8 cellular contexts compared by ENCODE assay signal in genomic region chr5:79513519-79514390, GRCh38. TPM values are rescaled to one million over a fixed set of nuclear protein-coding genes. Genes with fewer than 3 reads are reported as not detected.
DNase-seq lines count a peak whose midpoint lies in the region; ATAC-seq and TF ChIP-seq lines count a peak whose summit lies in the region.

A gene with protein sequence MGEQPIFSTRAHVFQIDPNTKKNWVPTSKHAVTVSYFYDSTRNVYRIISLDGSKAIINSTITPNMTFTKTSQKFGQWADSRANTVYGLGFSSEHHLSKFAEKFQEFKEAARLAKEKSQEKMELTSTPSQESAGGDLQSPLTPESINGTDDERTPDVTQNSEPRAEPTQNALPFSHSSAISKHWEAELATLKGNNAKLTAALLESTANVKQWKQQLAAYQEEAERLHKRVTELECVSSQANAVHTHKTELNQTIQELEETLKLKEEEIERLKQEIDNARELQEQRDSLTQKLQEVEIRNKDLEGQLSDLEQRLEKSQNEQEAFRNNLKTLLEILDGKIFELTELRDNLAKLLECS (minus strand): TSS chr5:79514134. CDS start chr5:79512774, 1,360 bp downstream.

- H3K27me3 Mint-ChIP-seq in activated T-helper 17 cell treated with anti-CD3 and anti-CD28 coated beads, Interleukin-2, amount 50 U/mL, for 72 hours, result peaks cover 13% of the 10 kb centered on the region
- H3K27me3 Mint-ChIP-seq in natural killer cell treated with Interleukin-12 subunit alpha and Interleukin-12 subunit beta and Interleukin-15 and Interleukin-18, amount 100 ng/mL, for 72 hours, result peaks cover 26 to 35% of the 10 kb centered on the region in 2 donors

- DNase-seq in D341Med (ENCODE audit: low spot score) (peak; percentile 90), HS-5 (ENCODE audit: low read depth) (peak; percentile 31), Panc1 (ENCODE audit: low read depth, low spot score) (no peak), fibroblast of lung (ENCODE audit: low read depth in 2 of 2) (peak; percentile 73 to 80)
- DNase-seq in natural killer cell treated with Interleukin-12 subunit alpha and Interleukin-12 subunit beta and Interleukin-15 and Interleukin-18, amount 100 ng/mL, for 72 hours (ENCODE audit: low spot score), result peak; percentile 84
- DNase-seq in stimulated activated naive CD8-positive, alpha-beta T cell treated with anti-CD3 and anti-CD28 coated beads, Interleukin-15, Interleukin-2, amounts not matched to agents 100 U/mL and 50 U/mL, for 24 hours, result peak; percentile 79

- H3K9me3 ChIP-seq in Panc1 (ENCODE audit: control insufficient read depth, insufficient read depth, low read depth, low read length), result no peaks in the 10 kb centered on the region
- H3K9me3 ChIP-seq in fibroblast of lung (ENCODE audit: control insufficient read depth, insufficient read depth, low read depth, low read length), result no peaks in the 10 kb centered on the region

- peak within 1 kb of the TSS; percentile 97 for H3K27ac Mint-ChIP-seq in activated T-helper 17 cell treated with anti-CD3 and anti-CD28 coated beads, Interleukin-2, amount 50 U/mL, for 72 hours
- peak within 1 kb of the TSS; percentile 93 to 98 for H3K27ac Mint-ChIP-seq in natural killer cell treated with Interleukin-12 subunit alpha and Interleukin-12 subunit beta and Interleukin-15 and Interleukin-18, amount 100 ng/mL, for 72 hours

- ATAC-seq in GM21367 (IDR thresholded peaks at IDR 0.05; ENCODE audit: unreplicated experiment), result peak; percentile 58
- peak; percentile 94 for ATAC-seq in Panc1
- ATAC-seq in activated T-helper 17 cell treated with anti-CD3 and anti-CD28 coated beads, Interleukin-2, amount 50 U/mL, for 72 hours (replicated peaks), result peak; percentile 65
- peak; percentile 86 to 91 for ATAC-seq in natural killer cell treated with Interleukin-12 subunit alpha and Interleukin-12 subunit beta and Interleukin-15 and Interleukin-18, amount 100 ng/mL, for 72 hours
- peak; percentile 63 for ATAC-seq in stimulated activated naive CD8-positive, alpha-beta T cell treated with anti-CD3 and anti-CD28 coated beads, Interleukin-15, Interleukin-2, amounts not matched to agents 100 U/mL and 50 U/mL, for 24 hours

- peaks cover 6% of the 10 kb centered on the region for H3K36me3 Mint-ChIP-seq in activated T-helper 17 cell treated with anti-CD3 and anti-CD28 coated beads, Interleukin-2, amount 50 U/mL, for 72 hours (ENCODE audit: low read depth)
- no peaks in the 10 kb centered on the region for H3K36me3 Mint-ChIP-seq in natural killer cell treated with Interleukin-12 subunit alpha and Interleukin-12 subunit beta and Interleukin-15 and Interleukin-18, amount 100 ng/mL, for 72 hours

- no peaks in the 10 kb centered on the region for H3K9me3 Mint-ChIP-seq in activated T-helper 17 cell treated with anti-CD3 and anti-CD28 coated beads, Interleukin-2, amount 50 U/mL, for 72 hours
- no peaks in the 10 kb centered on the region for H3K9me3 Mint-ChIP-seq in natural killer cell treated with Interleukin-12 subunit alpha and Interleukin-12 subunit beta and Interleukin-15 and Interleukin-18, amount 100 ng/mL, for 72 hours

- H3K9ac ChIP-seq in fibroblast of lung (ENCODE audit: insufficient read depth, low read length), result peak within 1 kb of the TSS; percentile 90

- no TSS peak for BruUV-seq in Panc1 (replicated peaks; lab: Mats Ljungman, UMichigan)

- POLR2A ChIA-PET in Panc1 (lab: Charles Lee), result interaction anchor here (0.6 kb wide), 3 partner anchors 17 to 264 kb away, joined by 5 to 6 read pairs (median 5); no protein-coding TSS in a partner anchor

- TF ChIP-seq CTCF in Panc1 (IDR thresholded peaks at IDR 0.05), result peak; percentile 36; the same call in 1 of the 2 replicates
- no peak for TF ChIP-seq CTCF in fibroblast of lung (conservative IDR thresholded peaks at IDR 0.05 in 1 of 2, IDR thresholded peaks at IDR 0.05 in 1 of 2; ENCODE audit: low read depth in 1 of 2, low read length in 2 of 2)

- H3K27ac ChIP-seq in Panc1 (ENCODE audit: low read length) (peak within 1 kb of the TSS; percentile 87), fibroblast of lung (ENCODE audit: insufficient read depth, low read length) (peak within 1 kb of the TSS; percentile 85)

- peaks cover 12% of the 10 kb centered on the region for H3K4me1 Mint-ChIP-seq in activated T-helper 17 cell treated with anti-CD3 and anti-CD28 coated beads, Interleukin-2, amount 50 U/mL, for 72 hours
- peaks cover 20 to 24% of the 10 kb centered on the region in 2 donors for H3K4me1 Mint-ChIP-seq in natural killer cell treated with Interleukin-12 subunit alpha and Interleukin-12 subunit beta and Interleukin-15 and Interleukin-18, amount 100 ng/mL, for 72 hours (ENCODE audit: low read depth in 2 of 2)

- H3K4me3 ChIP-seq in Panc1 (ENCODE audit: low read depth in 2 of 2, low read length in 2 of 2) (peak within 1 kb of the TSS; percentile 83 to 85), fibroblast of lung (replicated peaks in 1 of 4; ENCODE audit: control extremely low read depth in 1 of 4, insufficient read depth in 1 of 4, low read depth in 3 of 4, low read length in 4 of 4) (peak within 1 kb of the TSS; percentile 77 to 83 (median 81))

- H2AFZ ChIP-seq in fibroblast of lung (ENCODE audit: low read length), result peak within 1 kb of the TSS; percentile 74

- no peaks in the 10 kb centered on the region for H4K20me1 ChIP-seq in fibroblast of lung (ENCODE audit: control insufficient read depth, extremely low read depth, insufficient read depth, low read length)

- in situ Hi-C loops in Panc1 (cut with HindIII; ENCODE audit: low pct_unique_long_range_greater_than_20kb, low sequenced_read_pairs), result no loop called here

- no peaks in the 10 kb centered on the region for H3K79me2 ChIP-seq in fibroblast of lung (ENCODE audit: control insufficient read depth, insufficient read depth, low read length)

- H3K4me3 Mint-ChIP-seq in activated T-helper 17 cell treated with anti-CD3 and anti-CD28 coated beads, Interleukin-2, amount 50 U/mL, for 72 hours, result peak within 1 kb of the TSS; percentile 97
- H3K4me3 Mint-ChIP-seq in natural killer cell treated with Interleukin-12 subunit alpha and Interleukin-12 subunit beta and Interleukin-15 and Interleukin-18, amount 100 ng/mL, for 72 hours, result peak within 1 kb of the TSS; percentile 98

- H3K36me3 ChIP-seq in Panc1 (ENCODE audit: control insufficient read depth, insufficient read depth, low read length) (no peaks in the 10 kb centered on the region; the same call in 1 of the 2 replicates), fibroblast of lung (ENCODE audit: control insufficient read depth, insufficient read depth, low read length) (no peaks in the 10 kb centered on the region)

- peak within 1 kb of the TSS; percentile 98 for H3K4me2 ChIP-seq in fibroblast of lung (ENCODE audit: extremely low read depth, insufficient read depth, low read length)

- CTCF ChIA-PET in Panc1 (lab: Charles Lee), result no interaction called here

- H3K4me1 ChIP-seq in Panc1 (ENCODE audit: control insufficient read depth, insufficient read depth, low read length) (peaks cover 21% of the 10 kb centered on the region), fibroblast of lung (ENCODE audit: control insufficient read depth, extremely low read depth, insufficient read depth, low read length) (peaks cover 6% of the 10 kb centered on the region)

- intact Hi-C loops in Panc1 (cut with micrococcal nuclease; ENCODE audit: unreplicated experiment), result no loop called here

- H3K27me3 ChIP-seq in Panc1 (ENCODE audit: control insufficient read depth, insufficient read depth, low read length), result no peaks in the 10 kb centered on the region
- H3K27me3 ChIP-seq in fibroblast of lung (ENCODE audit: control insufficient read depth, insufficient read depth, low read length), result no peaks in the 10 kb centered on the region

RNA-seq across cellular contexts. Expression of the gene that starts here (rescaled TPM):
- 19.6 TPM for total RNA-seq in Panc1 (2021; ENCODE audit: unreplicated experiment)
- 7.0 TPM for polyA plus RNA-seq in Panc1 (2012; ENCODE audit: insufficient read length)
- total RNA-seq in activated T-helper 17 cell treated with anti-CD3 and anti-CD28 coated beads, Interleukin-2, amount 50 U/mL, for 72 hours, result 1 to 10 TPM; 2.3 to 6.0 TPM
- 6.8 and 8.7 TPM in 2 replicates for total RNA-seq in fibroblast of lung
- 3.8 and 3.9 TPM in 2 replicates for polyA plus RNA-seq in fibroblast of lung
- 2.6 and 3.0 TPM in 2 replicates for polyA plus RNA-seq in fibroblast of lung (2012)
- 0.12 and 1.9 TPM in 2 replicates for polyA minus RNA-seq in fibroblast of lung (ENCODE audit: low replicate concordance)
- total RNA-seq in natural killer cell treated with Interleukin-12 subunit alpha and Interleukin-12 subunit beta and Interleukin-15 and Interleukin-18, amount 100 ng/mL, for 72 hours, result 1 to 10 TPM; 4.2 to 4.6 TPM
